In the genomic region with DNA sequence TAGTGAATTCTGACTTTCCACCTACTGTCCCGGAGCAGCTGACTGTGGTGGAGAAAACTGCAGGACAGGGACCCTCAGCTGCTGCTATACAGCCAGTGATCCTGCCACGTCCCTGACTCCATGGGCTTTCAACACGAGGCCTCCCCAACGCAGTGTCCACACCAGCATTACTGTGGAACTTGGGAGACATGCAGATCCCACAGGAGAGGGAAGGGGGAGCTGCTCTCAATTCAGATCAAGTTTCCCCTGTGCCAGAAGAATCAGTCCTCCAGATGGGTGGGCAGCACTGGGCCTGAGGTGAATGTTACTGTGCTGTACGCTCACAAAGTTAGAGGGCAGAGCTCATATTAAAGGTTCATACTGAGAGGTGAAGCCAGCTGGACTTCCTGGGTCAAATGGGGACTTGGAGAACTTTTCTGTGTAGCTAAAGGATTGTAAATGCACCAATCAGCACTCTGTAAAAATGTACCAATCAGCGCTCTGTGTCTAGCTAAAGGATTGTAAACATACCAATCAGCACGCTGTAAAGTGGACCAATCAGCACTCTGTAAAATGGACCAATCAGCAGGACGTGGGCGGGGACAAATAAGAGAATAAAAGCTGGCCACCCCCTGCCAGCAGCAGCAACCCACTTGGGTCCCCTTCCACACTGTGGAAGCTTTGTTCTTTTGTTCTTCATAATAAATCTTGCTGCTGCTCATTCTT, we compare ENCODE assay signal across 7 cellular contexts. TPM values are rescaled to one million over a fixed set of nuclear protein-coding genes. Genes with fewer than 3 reads are reported as not detected.
A peak's percentile ranks its signal among the peaks of the same experiment; 100 is the strongest.
DNase-seq lines count a peak whose midpoint lies in the region; ATAC-seq, FAIRE-seq and TF ChIP-seq lines count a peak whose summit lies in the region.
"Not testable (repeated sequence)": the region's sequence is repeated elsewhere in the genome, so short reads cannot be mapped to it uniquely, and the experiment has no call there.

No MANE protein-coding gene starts in this region.

- H3K4me1 ChIP-seq in MM.1S (ENCODE audit: low read length); endodermal cell (ENCODE audit: control insufficient read depth, insufficient read depth, low read length): not testable (repeated sequence)
- H3K4me1 ChIP-seq in GM12878 (ENCODE audit: control insufficient read depth, insufficient read depth, low read length): peaks cover 20% of the 10 kb centered on the region

- not testable (repeated sequence) for TF ChIP-seq RAD21 in GM12878 (IDR thresholded peaks at IDR 0.05; ENCODE audit: insufficient read depth, low read depth, low read length)

- not testable (repeated sequence) for TF ChIP-seq EP300 in GM12878 (IDR thresholded peaks at IDR 0.05; ENCODE audit: borderline replicate concordance in 1 of 2, control insufficient read depth in 1 of 2, low read depth in 2 of 2, low read length in 2 of 2)

- not testable (repeated sequence) for H3K9me2 ChIP-seq in MM.1S (replicated peaks; ENCODE audit: insufficient read depth, low read length)

- POLR2A ChIA-PET in WTC11 (lab: Charles Lee): not testable (repeated sequence)
- POLR2A ChIA-PET in GM12878 (lab: Charles Lee): interaction anchor here (0.5 to 3.6 kb wide), 16 partner anchors 10 to 191 kb away, joined by 3 to 45 read pairs (median 6); partner anchors contain the start of genes ANKRD16, FBH1 and GDI2

- not testable (repeated sequence) for H3K9ac ChIP-seq in MM.1S (ENCODE audit: low read length); endodermal cell (ENCODE audit: extremely low read depth, low read length, poor library complexity, severe bottlenecking)
- H3K9ac ChIP-seq in GM12878 (ENCODE audit: control insufficient read depth, insufficient read depth, low read length): peak overlapping the region; percentile 28

- not testable (repeated sequence) for H3K79me2 ChIP-seq in MM.1S (ENCODE audit: low read length); GM12878 (ENCODE audit: control insufficient read depth, insufficient read depth, low read length)

- TF ChIP-seq CTCF in GM12864 (IDR thresholded peaks at IDR 0.05; ENCODE audit: low read depth, low read length, missing control alignments); MM.1S (IDR thresholded peaks at IDR 0.05; ENCODE audit: low read length); WTC11 (IDR thresholded peaks at IDR 0.05); GM12878 (IDR thresholded peaks at IDR 0.05 in 2 of 3, conservative IDR thresholded peaks at IDR 0.05 in 1 of 3; ENCODE audit: control insufficient read depth in 2 of 3, extremely low read depth in 1 of 3, insufficient read depth in 1 of 3, low read depth in 3 of 3, low read length in 3 of 3): not testable (repeated sequence)
- peak; percentile 23 for TF ChIP-seq CTCF in endodermal cell (conservative IDR thresholded peaks at IDR 0.05)

- CTCF ChIA-PET in WTC11 (lab: Charles Lee) (interaction anchor here (4.2 kb wide), 1 partner anchor 10 kb away, joined by 14 read pairs; no protein-coding TSS in a partner anchor), GM12878 (lab: Yijun Ruan, JAX) (interaction anchor here (0.6 to 5.6 kb wide), 23 partner anchors 11 to 1547 kb away, joined by 3 to 39 read pairs (median 4); partner anchors contain the start of gene GDI2)

- not testable (repeated sequence) for H3K4me3 Mint-ChIP-seq in WTC11; endodermal cell; stimulated activated naive B cell treated with anti-CD40 and anti-IgM and Interleukin-4, amounts not matched to agents 10 μg/mL and 1 μg/mL and 100 μg/mL, for 72 hours
- H3K4me3 Mint-ChIP-seq in naive B cell: peak overlapping the region in 2 of 8 donors; percentile 36

- not testable (repeated sequence) for H3K27me3 ChIP-seq in MM.1S (replicated peaks; ENCODE audit: insufficient read depth, low read length); GM12878 (replicated peaks in 1 of 2; ENCODE audit: control insufficient read depth in 2 of 2, insufficient read depth in 2 of 2, low read length in 1 of 2); endodermal cell (ENCODE audit: control insufficient read depth, insufficient read depth, low read length, poor library complexity, severe bottlenecking)

- H3K27me3 Mint-ChIP-seq in WTC11 (ENCODE audit: low read depth); endodermal cell (ENCODE audit: insufficient read depth); naive B cell; stimulated activated naive B cell treated with anti-CD40 and anti-IgM and Interleukin-4, amounts not matched to agents 10 μg/mL and 1 μg/mL and 100 μg/mL, for 72 hours: not testable (repeated sequence)

- not testable (repeated sequence) for H3K4me1 Mint-ChIP-seq in WTC11
- H3K4me1 Mint-ChIP-seq in endodermal cell (peaks cover 20% of the 10 kb centered on the region), naive B cell (peaks cover 31 to 38% (median 32%) of the 10 kb centered on the region in 3 donors)
- H3K4me1 Mint-ChIP-seq in stimulated activated naive B cell treated with anti-CD40 and anti-IgM and Interleukin-4, amounts not matched to agents 10 μg/mL and 1 μg/mL and 100 μg/mL, for 72 hours: peaks cover 31 to 53% of the 10 kb centered on the region in 2 donors

- not testable (repeated sequence) for H3K36me3 ChIP-seq in MM.1S (replicated peaks; ENCODE audit: insufficient read depth, low read length); GM12878 (ENCODE audit: control insufficient read depth in 2 of 2, insufficient read depth in 2 of 2, low read length in 1 of 2); endodermal cell (ENCODE audit: control insufficient read depth, insufficient read depth, low read length)

- intact Hi-C loops in GM12878 (cut with micrococcal nuclease; ENCODE audit: unreplicated experiment): loop anchor here (1.0 to 10.0 kb wide), 4 partner anchors 10 to 418 kb away; partner anchors contain the start of gene GDI2

- BruUV-seq in GM12878 (replicated peaks; lab: Mats Ljungman, UMichigan): not testable (repeated sequence)

- H3K9me3 ChIP-seq in MM.1S (replicated peaks; ENCODE audit: insufficient read depth, low read length); GM12878 (replicated peaks; ENCODE audit: control insufficient read depth, insufficient read depth, low read length): not testable (repeated sequence)
- H3K9me3 ChIP-seq in endodermal cell (ENCODE audit: control insufficient read depth, low read length): peaks cover 19% of the 10 kb centered on the region

- RAD21 ChIA-PET in GM12878 (lab: Charles Lee; ENCODE audit: unreplicated experiment): interaction anchor here (0.6 to 7.1 kb wide), 17 partner anchors 10 to 234 kb away, joined by 3 to 107 read pairs (median 4); partner anchors contain the start of gene GDI2

- peak; percentile 52 for ATAC-seq in WTC11
- not testable (repeated sequence) for ATAC-seq in GM12878; naive B cell (ENCODE audit: low read depth in 2 of 2); stimulated activated naive B cell treated with anti-CD40 and anti-IgM and Interleukin-4, amounts not matched to agents 10 μg/mL and 1 μg/mL and 100 μg/mL, for 72 hours (replicated peaks)

- peaks cover 32% of the 10 kb centered on the region for H3K36me3 Mint-ChIP-seq in WTC11
- peaks cover 31% of the 10 kb centered on the region for H3K36me3 Mint-ChIP-seq in endodermal cell (ENCODE audit: low read depth)
- H3K36me3 Mint-ChIP-seq in naive B cell: not testable (repeated sequence)
- H3K36me3 Mint-ChIP-seq in stimulated activated naive B cell treated with anti-CD40 and anti-IgM and Interleukin-4, amounts not matched to agents 10 μg/mL and 1 μg/mL and 100 μg/mL, for 72 hours: peaks cover 23 to 37% of the 10 kb centered on the region in 2 donors

- not testable (repeated sequence) for FAIRE-seq in GM12878 (lab: Jason Lieb, UNC)

- H3K4me3 ChIP-seq in GM12864 (ENCODE audit: low read depth, low read length) (peak overlapping the region; percentile 6; the same call in 1 of the 2 replicates), GM12878 (peak overlapping the region; percentile 34)
- H3K4me3 ChIP-seq in MM.1S (ENCODE audit: low read length); endodermal cell (ENCODE audit: low read length): not testable (repeated sequence)

- H3K9me3 Mint-ChIP-seq in WTC11: peaks cover 17% of the 10 kb centered on the region
- H3K9me3 Mint-ChIP-seq in endodermal cell: peaks cover 33% of the 10 kb centered on the region
- not testable (repeated sequence) for H3K9me3 Mint-ChIP-seq in naive B cell; stimulated activated naive B cell treated with anti-CD40 and anti-IgM and Interleukin-4, amounts not matched to agents 10 μg/mL and 1 μg/mL and 100 μg/mL, for 72 hours

- H3K27ac Mint-ChIP-seq in WTC11, endodermal cell: not testable (repeated sequence)
- peak overlapping the region in 4 of 6 donors; percentile 26 to 82 (median 32) for H3K27ac Mint-ChIP-seq in naive B cell
- peak overlapping the region; percentile 95 for H3K27ac Mint-ChIP-seq in stimulated activated naive B cell treated with anti-CD40 and anti-IgM and Interleukin-4, amounts not matched to agents 10 μg/mL and 1 μg/mL and 100 μg/mL, for 72 hours

- H3F3A ChIP-seq in MM.1S (ENCODE audit: insufficient read depth, low read length): not testable (repeated sequence)

- not testable (repeated sequence) for H4K20me1 ChIP-seq in MM.1S (ENCODE audit: insufficient read depth, low read length); GM12878 (ENCODE audit: control insufficient read depth, insufficient read depth)

- SMC1A ChIA-PET in GM12878 (lab: Charles Lee; ENCODE audit: uncharacterized antibody, unreplicated experiment): interaction anchor here (0.8 to 7.0 kb wide), 17 partner anchors 10 to 194 kb away, joined by 3 to 86 read pairs (median 6); partner anchors contain the start of genes ANKRD16 and FBH1

- WGBS in GM12878 (ENCODE audit: insufficient coverage, insufficient replicate concordance, low lambda C conversion rate, missing lambda C conversion rate): 67% methylated on average over 9 of the region's 9 CpGs
- 95 to 96% methylated on average over 7 to 9 of the region's 9 CpGs for WGBS in endodermal cell (ENCODE audit: insufficient coverage in 1 of 2, insufficient read length in 1 of 2), 2 experiments

- in situ Hi-C loops in GM12878 (cut with MboI): loop anchor here (5.0 kb wide), 1 partner anchor 176 kb away; no protein-coding TSS in a partner anchor

- DNase-seq in GM12864 (ENCODE audit: low read depth); MM.1S; WTC11 (ENCODE audit: low spot score); GM12878 (ENCODE audit: low read depth, low spot score); endodermal cell; naive B cell; stimulated activated naive B cell treated with anti-CD40 and anti-IgM and Interleukin-4, amounts not matched to agents 10 μg/mL and 1 μg/mL and 100 μg/mL, for 72 hours: not testable (repeated sequence)

- not testable (repeated sequence) for H3K27ac ChIP-seq in MM.1S (ENCODE audit: low read length); endodermal cell (ENCODE audit: low read depth, low read length)
- peak overlapping the region; percentile 73 for H3K27ac ChIP-seq in GM12878 (ENCODE audit: control insufficient read depth, insufficient read depth)

- H2AFZ ChIP-seq in MM.1S (ENCODE audit: low read length): not testable (repeated sequence)
- peak overlapping the region; percentile 13 for H2AFZ ChIP-seq in GM12878 (ENCODE audit: control insufficient read depth, low read depth, low read length)

- TF ChIP-seq POLR2A in GM12878 (IDR thresholded peaks at IDR 0.05; ENCODE audit: low read depth, low read length): not testable (repeated sequence)

- peak overlapping the region; percentile 20; the same call in 1 of the 2 replicates for H3K4me2 ChIP-seq in MM.1S (ENCODE audit: low read depth, low read length)
- H3K4me2 ChIP-seq in GM12878 (ENCODE audit: control insufficient read depth, insufficient read depth): peak overlapping the region; percentile 97

RNA-seq across cellular contexts. Expression of gene ANKRD16, which starts 26.6 kb away (rescaled TPM):
- total RNA-seq in WTC11 (2021): 12.2 to 13.6 TPM (median 12.6 TPM) in 3 replicates
- 37.5 and 42.1 TPM in 2 replicates for total RNA-seq in GM12878 (2013; cell fraction: nucleolus; rRNA removed)
- 10.5 and 11.2 TPM in 2 replicates for total RNA-seq in GM12878 (2014; rRNA removed)
- 3.5 and 4.6 TPM in 2 replicates for total RNA-seq in GM12878 (2014; rRNA removed; fragmentation: Illumina TruSeq; extraction: Trizol)
- total RNA-seq in GM12878 (2021): 9.0 and 9.5 TPM in 2 replicates
- polyA plus RNA-seq in GM12878 (2011; ENCODE audit: low read depth): 3.3 TPM
- 8.7 and 13.6 TPM in 2 replicates for polyA plus RNA-seq in GM12878 (2011; rRNA removed)
- polyA plus RNA-seq in GM12878 (2011; cell fraction: cytosol; rRNA removed): 10.6 and 15.0 TPM in 2 replicates
- polyA plus RNA-seq in GM12878 (2011; cell fraction: nucleus; rRNA removed): 27.7 and 29.6 TPM in 2 replicates
- 5.7 and 6.1 TPM in 2 replicates for polyA plus RNA-seq in GM12878 (2012)
- 4.3 and 5.2 TPM in 2 replicates for polyA plus RNA-seq in GM12878 (2014; fragmentation: Illumina TruSeq; extraction: Trizol)
- polyA plus RNA-seq in GM12878 (2014; fragmentation: Nextera tagmentation; extraction: Ambion mirVana): 1 to 10 TPM; 1.4 to 2.9 TPM
- polyA plus RNA-seq in GM12878 (2014; rRNA removed): 7.9 and 9.3 TPM in 2 replicates
- 1 to 10 TPM in 1 of 2 experiments, under 1 TPM in 1; 0.57 to 4.2 TPM for polyA plus RNA-seq in GM12878 (2016; fragmentation: Nextera tagmentation; extraction: Ambion mirVana)
- polyA minus RNA-seq in GM12878 (2011; rRNA and poly(A)+ RNA removed): 24.7 and 29.2 TPM in 2 replicates
- 4.0 and 6.1 TPM in 2 replicates for polyA minus RNA-seq in GM12878 (2011; cell fraction: cytosol; rRNA and poly(A)+ RNA removed)
- polyA minus RNA-seq in GM12878 (2011; cell fraction: nucleus; rRNA and poly(A)+ RNA removed): 13.4 and 22.9 TPM in 2 replicates
- total RNA-seq in endodermal cell: 10 to 100 TPM; 12.5 to 13.0 TPM
- 9.0 TPM for polyA plus RNA-seq in endodermal cell (2013, experiment 1 of 2)
- polyA plus RNA-seq in endodermal cell (2013, experiment 2 of 2): 9.4 TPM
- 1 to 10 TPM; 4.0 to 7.5 (median 5.7) TPM for polyA plus RNA-seq in naive B cell (ENCODE audit: low read depth in 6 of 6)

RNA-seq across cellular contexts. Expression of gene FBH1, which starts 26.9 kb away (rescaled TPM):
- total RNA-seq in WTC11 (2021) (62.8 to 66.8 TPM (median 63.7 TPM) in 3 replicates), GM12878 (2014; rRNA removed) (45.1 and 51.9 TPM in 2 replicates), GM12878 (2014; rRNA removed; fragmentation: Illumina TruSeq; extraction: Trizol) (54.6 and 60.9 TPM in 2 replicates), GM12878 (2021) (58.7 and 66.8 TPM in 2 replicates), endodermal cell (10 to 100 TPM; 61.1 to 71.6 TPM)
- 158 and 181 TPM in 2 replicates for total RNA-seq in GM12878 (2013; cell fraction: nucleolus; rRNA removed)
- polyA plus RNA-seq in GM12878 (2011; ENCODE audit: low read depth): 33.1 TPM
- polyA plus RNA-seq in GM12878 (2011; rRNA removed) (40.6 and 49.2 TPM in 2 replicates), GM12878 (2014; fragmentation: Illumina TruSeq; extraction: Trizol) (34.4 and 37.9 TPM in 2 replicates), GM12878 (2014; fragmentation: Nextera tagmentation; extraction: Ambion mirVana) (10 to 100 TPM in 1 of 2 experiments, 1 to 10 TPM in 1; 6.1 to 19.0 TPM), GM12878 (2014; rRNA removed) (42.0 and 44.4 TPM in 2 replicates), GM12878 (2016; fragmentation: Nextera tagmentation; extraction: Ambion mirVana) (10 to 100 TPM; 67.4 to 67.6 TPM), naive B cell (ENCODE audit: low read depth in 6 of 6) (100 to 1,000 TPM in 2 of 6 donors, 10 to 100 TPM in 4; 93.4 to 123 (median 95.2) TPM)
- polyA plus RNA-seq in GM12878 (2011; cell fraction: cytosol; rRNA removed): 47.8 and 53.8 TPM in 2 replicates
- 93.4 and 100.0 TPM in 2 replicates for polyA plus RNA-seq in GM12878 (2011; cell fraction: nucleus; rRNA removed)
- polyA plus RNA-seq in GM12878 (2012): 39.6 and 40.3 TPM in 2 replicates
- 110 and 113 TPM in 2 replicates for polyA minus RNA-seq in GM12878 (2011; rRNA and poly(A)+ RNA removed)
- polyA minus RNA-seq in GM12878 (2011; cell fraction: cytosol; rRNA and poly(A)+ RNA removed): 22.3 and 33.1 TPM in 2 replicates
- polyA minus RNA-seq in GM12878 (2011; cell fraction: nucleus; rRNA and poly(A)+ RNA removed): 38.8 and 57.9 TPM in 2 replicates
- 43.3 TPM for polyA plus RNA-seq in endodermal cell (2013, experiment 1 of 2)
- polyA plus RNA-seq in endodermal cell (2013, experiment 2 of 2): 42.8 TPM

RNA-seq across cellular contexts. Expression of gene GDI2, which starts 49.9 kb away (rescaled TPM):
- total RNA-seq in WTC11 (2021) (319 to 326 TPM (median 321 TPM) in 3 replicates), GM12878 (2014; rRNA removed) (376 and 409 TPM in 2 replicates), GM12878 (2014; rRNA removed; fragmentation: Illumina TruSeq; extraction: Trizol) (384 and 395 TPM in 2 replicates), GM12878 (2021) (261 and 262 TPM in 2 replicates), endodermal cell (100 to 1,000 TPM; 299 to 337 TPM)
- 115 and 118 TPM in 2 replicates for total RNA-seq in GM12878 (2013; cell fraction: nucleolus; rRNA removed)
- polyA plus RNA-seq in GM12878 (2011; ENCODE audit: low read depth): 170 TPM
- polyA plus RNA-seq in GM12878 (2011; rRNA removed) (278 and 498 TPM in 2 replicates), GM12878 (2014; fragmentation: Illumina TruSeq; extraction: Trizol) (334 and 406 TPM in 2 replicates), GM12878 (2014; fragmentation: Nextera tagmentation; extraction: Ambion mirVana) (100 to 1,000 TPM; 264 to 334 TPM), GM12878 (2014; rRNA removed) (233 and 268 TPM in 2 replicates), GM12878 (2016; fragmentation: Nextera tagmentation; extraction: Ambion mirVana) (100 to 1,000 TPM; 264 to 275 TPM), naive B cell (ENCODE audit: low read depth in 6 of 6) (100 to 1,000 TPM; 380 to 482 (median 401) TPM)
- 192 and 220 TPM in 2 replicates for polyA plus RNA-seq in GM12878 (2011; cell fraction: cytosol; rRNA removed)
- polyA plus RNA-seq in GM12878 (2011; cell fraction: nucleus; rRNA removed): 89.3 and 133 TPM in 2 replicates
- 197 and 223 TPM in 2 replicates for polyA plus RNA-seq in GM12878 (2012)
- 242 and 246 TPM in 2 replicates for polyA minus RNA-seq in GM12878 (2011; rRNA and poly(A)+ RNA removed)
- polyA minus RNA-seq in GM12878 (2011; cell fraction: cytosol; rRNA and poly(A)+ RNA removed): 185 and 211 TPM in 2 replicates
- polyA minus RNA-seq in GM12878 (2011; cell fraction: nucleus; rRNA and poly(A)+ RNA removed): 48.5 and 83.2 TPM in 2 replicates
- 320 TPM for polyA plus RNA-seq in endodermal cell (2013, experiment 1 of 2)
- 310 TPM for polyA plus RNA-seq in endodermal cell (2013, experiment 2 of 2)
